ENCODE assay signal across 19 cellular contexts in the genomic region with DNA sequence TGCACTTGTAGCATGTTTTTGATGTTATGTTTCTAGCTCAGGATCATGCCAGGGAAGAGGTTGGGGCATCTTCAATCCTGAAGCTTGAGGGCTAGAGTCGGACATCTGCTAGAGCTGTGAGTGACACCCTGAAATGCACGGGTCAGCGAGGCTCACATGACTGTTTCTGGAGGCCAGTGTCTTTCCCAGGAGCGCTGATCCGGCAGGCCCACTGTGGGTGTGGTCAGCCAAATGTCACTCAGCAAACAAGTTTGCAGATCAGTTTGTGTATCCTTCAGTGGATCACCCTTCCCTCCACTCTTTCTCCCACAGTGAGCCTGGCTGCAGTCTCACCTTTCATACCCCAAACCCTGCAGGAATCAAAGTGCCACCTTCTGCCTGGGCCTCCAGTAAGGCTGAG. TPM values are rescaled to one million over a fixed set of nuclear protein-coding genes. Genes with fewer than 3 reads are reported as not detected.
A peak's percentile ranks its signal among the peaks of the same experiment; 100 is the strongest.
DNase-seq lines count a peak whose midpoint lies in the region; ATAC-seq and TF ChIP-seq lines count a peak whose summit lies in the region.
"Had no signal": no experiment of that assay in that cellular context is flagged by ENCODE, and none has a peak within 500 bp of the region (broad histone marks: within the 10 kb centered on the region; RNA-seq: fewer than 3 reads in every experiment).

No MANE protein-coding gene starts in this region.

- peaks cover 16% of the 10 kb centered on the region for H3K4me1 Mint-ChIP-seq in nephron progenitor cell
- H3K4me1 Mint-ChIP-seq in activated T-helper 17 cell treated with anti-CD3 and anti-CD28 coated beads, Interleukin-2, amount 50 U/mL, for 72 hours: no peaks in the 10 kb centered on the region
- H3K4me1 Mint-ChIP-seq: CD4-positive, alpha-beta memory T cell had no signal

- no peaks in the 10 kb centered on the region for H4K20me1 ChIP-seq in PC-3 (ENCODE audit: low read length)

- H3K4me1 ChIP-seq in PC-3 (ENCODE audit: insufficient read depth, low read length): peaks cover 11% of the 10 kb centered on the region
- no peaks in the 10 kb centered on the region for H3K4me1 ChIP-seq in spleen
- no peaks in the 10 kb centered on the region for H3K4me1 ChIP-seq in tibial nerve
- H3K4me1 ChIP-seq: BE2C had no signal

- ATAC-seq in PC-3: peak; percentile 86
- peak; percentile 37 for ATAC-seq in esophagus mucosa
- ATAC-seq in activated T-helper 17 cell treated with anti-CD3 and anti-CD28 coated beads, Interleukin-2, amount 50 U/mL, for 72 hours (replicated peaks): no peak
- ATAC-seq: GM12878 had no signal

- DNase-seq in PC-3 (peak; percentile 48), nephron progenitor cell (no peak), spleen (peak; percentile 47), tibial nerve (ENCODE audit: low spot score in 2 of 2) (no peak), SW480 (ENCODE audit: low spot score) (no peak), NCI-H187 treated with DMSO at 0.1 percent for 48 hours (lab: John Stamatoyannopoulos, UW) (no peak)
- DNase-seq: ACHN; BE2C; CD4-positive, alpha-beta memory T cell; DMS79; GM23248; HCEC 1CT; HFFc6 had no signal

- no peak for TF ChIP-seq EP300 in tibial nerve (IDR thresholded peaks at IDR 0.05)

- H3K4me3 ChIP-seq in PC-3 (ENCODE audit: low read length) (no peak overlapping the region), spleen (no peak overlapping the region), tibial nerve (no peak overlapping the region)
- H3K4me3 ChIP-seq: GM12878, GM23248 had no signal

- intact Hi-C loops in PC-3 (cut with micrococcal nuclease): no loop called here
- intact Hi-C loops in spleen (cut with DNase I; ENCODE audit: low total_unique reads): no loop called here

- TF ChIP-seq POLR2A in spleen (IDR thresholded peaks at IDR 0.05): no peak
- no peak for TF ChIP-seq POLR2A in tibial nerve (IDR thresholded peaks at IDR 0.05)

- 65 to 78% (median 70%) methylated on average over 5 of the region's 5 CpGs for WGBS in spleen, 5 donors
- 41 to 64% methylated on average over 5 of the region's 5 CpGs for WGBS in tibial nerve, 2 donors

- no peaks in the 10 kb centered on the region for H3K9me2 ChIP-seq in PC-3 (replicated peaks; ENCODE audit: low read length)

- H3K79me2 ChIP-seq in PC-3 (ENCODE audit: low read length): no peaks in the 10 kb centered on the region

- peaks cover 6% of the 10 kb centered on the region for H3K27me3 Mint-ChIP-seq in nephron progenitor cell (ENCODE audit: low read depth, poor library complexity)
- peaks cover 8% of the 10 kb centered on the region for H3K27me3 Mint-ChIP-seq in activated T-helper 17 cell treated with anti-CD3 and anti-CD28 coated beads, Interleukin-2, amount 50 U/mL, for 72 hours

- POLR2A ChIA-PET in PC-3 (lab: Charles Lee; ENCODE audit: unreplicated experiment): no interaction called here

- TF ChIP-seq CTCF in PC-3 (conservative IDR thresholded peaks at IDR 0.05; ENCODE audit: low read depth, low read length) (no peak), nephron progenitor cell (IDR thresholded peaks at IDR 0.05) (no peak), spleen (IDR thresholded peaks at IDR 0.05 in 8 of 11, conservative IDR thresholded peaks at IDR 0.05 in 3 of 11) (no peak), tibial nerve (IDR thresholded peaks at IDR 0.05) (no peak)

- CTCF ChIA-PET in PC-3 (lab: Charles Lee): no interaction called here

- H3K27ac Mint-ChIP-seq in nephron progenitor cell: peak overlapping the region; percentile 36
- no peak overlapping the region for H3K27ac Mint-ChIP-seq in activated T-helper 17 cell treated with anti-CD3 and anti-CD28 coated beads, Interleukin-2, amount 50 U/mL, for 72 hours
- H3K27ac Mint-ChIP-seq: HFFc6 had no signal

- no peaks in the 10 kb centered on the region for H3K36me3 Mint-ChIP-seq in nephron progenitor cell (ENCODE audit: low read depth)
- no peaks in the 10 kb centered on the region for H3K36me3 Mint-ChIP-seq in activated T-helper 17 cell treated with anti-CD3 and anti-CD28 coated beads, Interleukin-2, amount 50 U/mL, for 72 hours (ENCODE audit: low read depth)
- H3K36me3 Mint-ChIP-seq: CD4-positive, alpha-beta memory T cell had no signal

- BruUV-seq in PC-3 (replicated peaks; lab: Mats Ljungman, UMichigan): no TSS peak

- no peaks in the 10 kb centered on the region for H3K9me3 ChIP-seq in PC-3 (ENCODE audit: low read length)
- H3K9me3 ChIP-seq in spleen: no peaks in the 10 kb centered on the region
- H3K9me3 ChIP-seq in tibial nerve: no peaks in the 10 kb centered on the region
- H3K9me3 ChIP-seq: BE2C had no signal

- H3K36me3 ChIP-seq in PC-3 (ENCODE audit: low read depth, low read length): no peaks in the 10 kb centered on the region
- no peaks in the 10 kb centered on the region for H3K36me3 ChIP-seq in spleen
- no peaks in the 10 kb centered on the region for H3K36me3 ChIP-seq in tibial nerve
- H3K36me3 ChIP-seq: BE2C had no signal

- no peaks in the 10 kb centered on the region for H3K9me3 Mint-ChIP-seq in nephron progenitor cell
- no peaks in the 10 kb centered on the region for H3K9me3 Mint-ChIP-seq in activated T-helper 17 cell treated with anti-CD3 and anti-CD28 coated beads, Interleukin-2, amount 50 U/mL, for 72 hours
- H3K9me3 Mint-ChIP-seq: CD4-positive, alpha-beta memory T cell; HFFc6 had no signal

- peak overlapping the region; percentile 41; the same call in 1 of the 2 replicates for H3K27ac ChIP-seq in PC-3 (ENCODE audit: low read length)
- no peak overlapping the region for H3K27ac ChIP-seq in spleen
- H3K27ac ChIP-seq in tibial nerve: no peak overlapping the region
- H3K27ac ChIP-seq: C4-2B, GM23248 had no signal

- H3K27me3 ChIP-seq in PC-3 (ENCODE audit: low read length) (no peaks in the 10 kb centered on the region), spleen (replicated peaks in 1 of 7) (peaks cover 0 to 11% (median 0%) of the 10 kb centered on the region in 7 donors), tibial nerve (no peaks in the 10 kb centered on the region)
- H3K27me3 ChIP-seq: BE2C had no signal

- H2AFZ ChIP-seq in PC-3 (ENCODE audit: low read length): peak overlapping the region; percentile 41; the same call in 1 of the 2 replicates
- H2AFZ ChIP-seq: GM23248 had no signal

- no peak overlapping the region for H3K4me2 ChIP-seq in PC-3 (ENCODE audit: low read length)

- no peak overlapping the region for H3K9ac ChIP-seq in PC-3 (ENCODE audit: low read length)
- H3K9ac ChIP-seq: GM23248 had no signal

- H3F3A ChIP-seq in PC-3 (ENCODE audit: low read length, unreplicated experiment): no peaks in the 10 kb centered on the region

- no peak overlapping the region for H3K4me3 Mint-ChIP-seq in nephron progenitor cell
- no peak overlapping the region for H3K4me3 Mint-ChIP-seq in activated T-helper 17 cell treated with anti-CD3 and anti-CD28 coated beads, Interleukin-2, amount 50 U/mL, for 72 hours
- H3K4me3 Mint-ChIP-seq: CD4-positive, alpha-beta memory T cell; HFFc6 had no signal

RNA-seq across cellular contexts. Expression of gene ARHGEF4, which starts 23.0 kb away (rescaled TPM):
- total RNA-seq in PC-3 (2014; rRNA removed): 21.5 and 30.5 TPM in 2 replicates
- 41.8 TPM for total RNA-seq in esophagus mucosa
- under 1 TPM in 5 of 7 donors, not detected in 2; 0.30 to 0.88 (median 0.43) TPM for total RNA-seq in spleen
- under 1 TPM; 0.19 to 0.52 (median 0.50) TPM for polyA plus RNA-seq in spleen
- not detected for total RNA-seq in activated T-helper 17 cell treated with anti-CD3 and anti-CD28 coated beads, Interleukin-2, amount 50 U/mL, for 72 hours
- total RNA-seq in tibial nerve: 10 to 100 TPM; 16.3 to 50.7 (median 23.3) TPM

RNA-seq across cellular contexts. Expression of gene AMER3, which starts 58.4 kb away (rescaled TPM):
- total RNA-seq in PC-3 (2014; rRNA removed) (not detected in 2 replicates), esophagus mucosa (not detected), spleen (not detected), tibial nerve (not detected)
- polyA plus RNA-seq in spleen: not detected
- not detected for total RNA-seq in activated T-helper 17 cell treated with anti-CD3 and anti-CD28 coated beads, Interleukin-2, amount 50 U/mL, for 72 hours
- total RNA-seq: A172; CD4-positive, alpha-beta memory T cell; G401; GM12878; GM23248; HFFc6 had no signal
- polyA plus RNA-seq: CD4-positive, alpha-beta memory T cell; GM12878; GM23248 had no signal

Comparison
In these comparisons a context has a peak if more than half of its experiments do, and no peak if none do; other contexts are left out.
1. DNase-seq: peak in PC-3 (single experiment) and spleen (single experiment); none in nephron progenitor cell (single experiment), tibial nerve (0 of 2), SW480 (single experiment) and NCI-H187 treated with DMSO at 0.1 percent for 48 hours (single experiment).
2. RNA of gene ARHGEF4, which starts 23.0 kb away (total RNA-seq): 41.8 TPM in esophagus mucosa (single experiment), 16.3 to 50.7 TPM in tibial nerve and 21.5 to 30.5 TPM in PC-3; 0.30 to 0.88 TPM in spleen and not detected in activated T-helper 17 cell treated with anti-CD3 and anti-CD28 coated beads, Interleukin-2, amount 50 U/mL, for 72 hours; every median in the first group is over 4 times any median in the second.